In genomic region chr21:16965424-16965823, GRCh38 we compare ENCODE assay signal across 35 cellular contexts.
"Had no signal": no experiment of that assay in that cellular context is flagged by ENCODE, and none has a peak within 500 bp of the region (broad histone marks: within the 10 kb centered on the region; RNA-seq: fewer than 3 reads in every experiment).

No MANE protein-coding gene starts in this region.

- H3K4me3 ChIP-seq: MG63 had no signal

- H3K36me3 ChIP-seq: MG63 had no signal

- DNase-seq: Karpas-422, Kasumi-1, MG63, MM.1S, MV-4-11, NCI-H1048, NCI-H1092, NCI-H1092 treated with DMSO at 0.1 percent for 48 hours, NCI-H1105, NCI-H1105 treated with DMSO at 0.1 percent for 48 hours, NCI-H1417, NCI-H1417 treated with DMSO at 0.1 percent for 48 hours, NCI-H1436, NCI-H1436 treated with DMSO at 0.1 percent for 48 hours, NCI-H146, NCI-H1694, NCI-H1694 treated with DMSO at 0.1 percent for 48 hours, NCI-H187, NCI-H187 treated with DMSO at 0.1 percent for 48 hours, NCI-H1930, NCI-H2029, NCI-H2029 treated with DMSO at 0.1 percent for 48 hours, NCI-H2081, NCI-H2081 treated with DMSO at 0.1 percent for 48 hours, NCI-H2107, NCI-H2171, NCI-H2171 treated with DMSO at 0.1 percent for 48 hours, NCI-H2227 treated with DMSO at 0.1 percent for 48 hours, NCI-H226, NCI-H345, NCI-H446, NCI-H446 treated with DMSO at 0.1 percent for 48 hours, NCI-H510A, NCI-H510A treated with DMSO at 0.1 percent for 48 hours, NCI-H524 had no signal
